ENCODE assay signal across 1 cellular context in genomic region chr2:120741514-120742448, GRCh38.
TF ChIP-seq lines count a peak whose summit lies in the region.

No MANE protein-coding gene starts in this region.

TF ChIP-seq in HepG2, 621 proteins besides CTCF, POLR2A, EP300 and RAD21 (continued from another document and continues in another):
- no peak for TF ChIP-seq ATRX (CRISPR knock-in tag; IDR thresholded peaks at IDR 0.05; ENCODE audit: borderline replicate concordance)
- no peak for TF ChIP-seq ZNF660 (CRISPR knock-in tag; IDR thresholded peaks at IDR 0.05; ENCODE audit: borderline replicate concordance, low read depth)
- no peak for TF ChIP-seq SKI (IDR thresholded peaks at IDR 0.05; ENCODE audit: partially characterized antibody)
- no peak for TF ChIP-seq ZNF33B (CRISPR knock-in tag; IDR thresholded peaks at IDR 0.05)
- TF ChIP-seq DR1 (CRISPR knock-in tag; IDR thresholded peaks at IDR 0.05): no peak
- TF ChIP-seq ZBED4 (CRISPR knock-in tag; IDR thresholded peaks at IDR 0.05; ENCODE audit: borderline replicate concordance): no peak
- no peak for TF ChIP-seq ZSCAN21 (CRISPR knock-in tag; IDR thresholded peaks at IDR 0.05; ENCODE audit: borderline replicate concordance)
- TF ChIP-seq ZNF30 (CRISPR knock-in tag; IDR thresholded peaks at IDR 0.05): no peak
- TF ChIP-seq ZNF33A (CRISPR knock-in tag; IDR thresholded peaks at IDR 0.05; ENCODE audit: borderline replicate concordance): no peak
- TF ChIP-seq KLF13 (CRISPR knock-in tag; IDR thresholded peaks at IDR 0.05): no peak
- no peak for TF ChIP-seq ATF2 (CRISPR knock-in tag; IDR thresholded peaks at IDR 0.05)
- no peak for TF ChIP-seq ZNF451 (CRISPR knock-in tag; IDR thresholded peaks at IDR 0.05)
- no peak for TF ChIP-seq ZFP82 (CRISPR knock-in tag; IDR thresholded peaks at IDR 0.05; ENCODE audit: borderline replicate concordance)
- peak; percentile 6; the same call in 1 of the 2 replicates for TF ChIP-seq ARID5B (CRISPR knock-in tag; IDR thresholded peaks at IDR 0.05)
- no peak for TF ChIP-seq HMGXB3 (CRISPR knock-in tag; IDR thresholded peaks at IDR 0.05; ENCODE audit: borderline replicate concordance)
- TF ChIP-seq SOX6 (IDR thresholded peaks at IDR 0.05): no peak
- TF ChIP-seq SOX6 (CRISPR knock-in tag; IDR thresholded peaks at IDR 0.05): peak; percentile 47
- TF ChIP-seq MLXIP (CRISPR knock-in tag; IDR thresholded peaks at IDR 0.05; ENCODE audit: borderline replicate concordance): no peak
- TF ChIP-seq THAP9 (CRISPR knock-in tag; IDR thresholded peaks at IDR 0.05; ENCODE audit: borderline replicate concordance): no peak
- TF ChIP-seq RBM39 (IDR thresholded peaks at IDR 0.05; ENCODE audit: low read depth, low read length, poor library complexity, severe bottlenecking): no peak
- TF ChIP-seq KDM1A (CRISPR knock-in tag; IDR thresholded peaks at IDR 0.05): no peak
- no peak for TF ChIP-seq ZNF747 (CRISPR knock-in tag; IDR thresholded peaks at IDR 0.05; ENCODE audit: borderline replicate concordance)
- TF ChIP-seq CEBPG (CRISPR knock-in tag; IDR thresholded peaks at IDR 0.05): no peak
- TF ChIP-seq ZNF609 (CRISPR knock-in tag; IDR thresholded peaks at IDR 0.05; ENCODE audit: borderline replicate concordance): no peak
- TF ChIP-seq KAT8 (CRISPR knock-in tag; IDR thresholded peaks at IDR 0.05): no peak
- TF ChIP-seq ZNF816 (CRISPR knock-in tag; IDR thresholded peaks at IDR 0.05; ENCODE audit: borderline replicate concordance): no peak
- TF ChIP-seq ZNF773 (CRISPR knock-in tag; IDR thresholded peaks at IDR 0.05; ENCODE audit: borderline replicate concordance): no peak
- no peak for TF ChIP-seq CENPX (CRISPR knock-in tag; IDR thresholded peaks at IDR 0.05)
- TF ChIP-seq HOXD1 (CRISPR knock-in tag; IDR thresholded peaks at IDR 0.05): no peak
- TF ChIP-seq SNAPC2 (CRISPR knock-in tag; IDR thresholded peaks at IDR 0.05): no peak
